Comparison of ENCODE assay signal across 16 cellular contexts in genomic region chr6:142669701-142670351, GRCh38.
A peak's percentile ranks its signal among the peaks of the same experiment; 100 is the strongest.
DNase-seq lines count a peak whose midpoint lies in the region; TF ChIP-seq lines count a peak whose summit lies in the region.
"Had no signal": no experiment of that assay in that cellular context is flagged by ENCODE, and none has a peak within 500 bp of the region (broad histone marks: within the 10 kb centered on the region; RNA-seq: fewer than 3 reads in every experiment).

No MANE protein-coding gene starts in this region.

- TF ChIP-seq CTCF in HEK293 (tag by site-specific recombination; IDR thresholded peaks at IDR 0.05): no peak

- no peak overlapping the region for H3K9ac ChIP-seq in BLaER1 treated with 17β-estradiol and CSF1 and Interleukin-3, amounts not matched to agents 10 nM and 100 nM
- no peak overlapping the region for H3K9ac ChIP-seq in GM23248
- H3K9ac ChIP-seq: BLaER1 had no signal

- CTCF ChIA-PET in HEK293 (lab: Yijun Ruan, JAX): interaction anchor here (0.7 kb wide), 1 partner anchor 185 kb away, joined by 3 read pairs; no protein-coding TSS in a partner anchor

- no peaks in the 10 kb centered on the region for H3K27me3 ChIP-seq in BLaER1 treated with 17β-estradiol and CSF1 and Interleukin-3, amounts not matched to agents 10 nM and 100 nM
- H3K27me3 ChIP-seq in GM23248 (replicated peaks; ENCODE audit: insufficient read depth): 0 out of 2 replicates have a peak, but pooled peaks cover 15% of the 10 kb centered on the region
- H3K27me3 ChIP-seq: BE2C, BLaER1 had no signal

- peaks cover 13 to 37% (median 31%) of the 10 kb centered on the region in 10 experiments for H3K4me1 ChIP-seq in BLaER1 treated with 17β-estradiol and CSF1 and Interleukin-3, amounts not matched to agents 10 nM and 100 nM
- no peaks in the 10 kb centered on the region for H3K4me1 ChIP-seq in HEK293 (ENCODE audit: control insufficient read depth, insufficient read depth, low read length)
- H3K4me1 ChIP-seq in GM23248 (ENCODE audit: insufficient read depth): no peaks in the 10 kb centered on the region
- H3K4me1 ChIP-seq: BE2C, Caco-2 had no signal

- H3K27ac ChIP-seq in BLaER1 treated with 17β-estradiol and CSF1 and Interleukin-3, amounts not matched to agents 10 nM and 100 nM: peak overlapping the region in 5 of 11 experiments; percentile 20 to 48 (median 46); a peak in 9 of 22 replicates
- H3K27ac ChIP-seq in HEK293 (ENCODE audit: extremely low read depth, low read depth, low read length): no peak overlapping the region
- no peak overlapping the region for H3K27ac ChIP-seq in GM23248
- H3K27ac ChIP-seq: BLaER1, C4-2B had no signal

- no peak overlapping the region for H3K4me3 ChIP-seq in BLaER1 treated with 17β-estradiol and CSF1 and Interleukin-3, amounts not matched to agents 10 nM and 100 nM
- H3K4me3 ChIP-seq in HEK293 (ENCODE audit: low read depth, low read length) (no peak overlapping the region), GM23248 (no peak overlapping the region)
- H3K4me3 ChIP-seq: BLaER1 had no signal

- peaks cover 14 to 32% (median 29%) of the 10 kb centered on the region in 11 experiments; a peak in 21 of 22 replicates for H3K9me3 ChIP-seq in BLaER1 treated with 17β-estradiol and CSF1 and Interleukin-3, amounts not matched to agents 10 nM and 100 nM (replicated peaks in 1 of 11)
- H3K9me3 ChIP-seq in HEK293 (ENCODE audit: control insufficient read depth, insufficient read depth, low read depth, low read length): no peaks in the 10 kb centered on the region
- no peaks in the 10 kb centered on the region for H3K9me3 ChIP-seq in GM23248 (ENCODE audit: low read depth)
- H3K9me3 ChIP-seq: BE2C, Caco-2 had no signal

- peak overlapping the region in 7 of 11 experiments; percentile 8 to 52 (median 38); a peak in 8 of 22 replicates for H3K4me2 ChIP-seq in BLaER1 treated with 17β-estradiol and CSF1 and Interleukin-3, amounts not matched to agents 10 nM and 100 nM
- H3K4me2 ChIP-seq in GM23248 (ENCODE audit: unreplicated experiment): no peak overlapping the region
- H3K4me2 ChIP-seq: BLaER1 had no signal

- H2AFZ ChIP-seq in GM23248: no peak overlapping the region

- no peaks in the 10 kb centered on the region for H3K9me2 ChIP-seq in GM23248 (ENCODE audit: insufficient read depth)

- H3F3A ChIP-seq in GM23248 (ENCODE audit: insufficient read depth): no peaks in the 10 kb centered on the region

- in situ Hi-C loops in GM23248 (cut with MboI): loop anchor here (10.0 kb wide), 1 partner anchor 105 kb away; no protein-coding TSS in a partner anchor

- WGBS in GM23248 (ENCODE audit: low coverage in 1 of 2, low lambda C conversion rate in 2 of 2, missing lambda C conversion rate in 2 of 2), 2 experiments: 85 to 86% methylated on average over 4 of the region's 4 CpGs

- POLR2A ChIA-PET in HEK293 (lab: Yijun Ruan, JAX): no interaction called here

- peak; percentile 52 for DNase-seq in NCI-H2171 treated with DMSO at 0.1 percent for 48 hours (lab: John Stamatoyannopoulos, UW)
- DNase-seq in activated T-cell treated with anti-CD3 and anti-CD28 coated beads, Interleukin-2, amount 50 U/mL, for 1 hour: no peak
- no peak for DNase-seq in GM23248
- DNase-seq: 8988T; ACHN; BE2C; Caco-2; Calu3; CD4-positive, alpha-beta T cell; CD8-positive, alpha-beta T cell; DMS79 treated with DMSO at 0.1 percent for 48 hours; GF-D8 had no signal

- no peaks in the 10 kb centered on the region for H3K36me3 ChIP-seq in BLaER1 treated with 17β-estradiol and CSF1 and Interleukin-3, amounts not matched to agents 10 nM and 100 nM
- H3K36me3 ChIP-seq in HEK293 (ENCODE audit: control insufficient read depth in 2 of 2, insufficient read depth in 1 of 2, low read length in 2 of 2) (no peaks in the 10 kb centered on the region), GM23248 (ENCODE audit: low read depth) (no peaks in the 10 kb centered on the region)
- H3K36me3 ChIP-seq: BE2C, BLaER1 had no signal

- no peaks in the 10 kb centered on the region for H4K20me1 ChIP-seq in BLaER1 treated with 17β-estradiol and CSF1 and Interleukin-3, amounts not matched to agents 10 nM and 100 nM
- H4K20me1 ChIP-seq in GM23248 (ENCODE audit: insufficient read depth): no peaks in the 10 kb centered on the region
- H4K20me1 ChIP-seq: BLaER1 had no signal

- no peaks in the 10 kb centered on the region for H3K79me2 ChIP-seq in GM23248 (ENCODE audit: insufficient read depth)

TF ChIP-seq in HEK293, 187 proteins besides CTCF, POLR2A, EP300 and RAD21:
- TF ChIP-seq ZNF558 (tag by site-specific recombination; IDR thresholded peaks at IDR 0.05): peak; percentile 93
- no peak for TF ChIP-seq ZNF600 (tag by site-specific recombination; IDR thresholded peaks at IDR 0.05)
